8 cellular contexts compared by ENCODE assay signal in genomic region chr4:24980064-24980690, GRCh38. TPM values are rescaled to one million over a fixed set of nuclear protein-coding genes. Genes with fewer than 3 reads are reported as not detected.
A peak's percentile ranks its signal among the peaks of the same experiment; 100 is the strongest.
DNase-seq lines count a peak whose midpoint lies in the region; ATAC-seq and TF ChIP-seq lines count a peak whose summit lies in the region.

No MANE protein-coding gene starts in this region.

- H3K27ac ChIP-seq in Karpas-422 (ENCODE audit: low read length) = no peak overlapping the region

- no peaks in the 10 kb centered on the region for H3K79me2 ChIP-seq in Karpas-422 (ENCODE audit: low read length)

- no peaks in the 10 kb centered on the region for H3K9me3 ChIP-seq in Karpas-422 (ENCODE audit: low read length)

- no peaks in the 10 kb centered on the region for H3K9me3 Mint-ChIP-seq in activated naive CD8-positive, alpha-beta T cell treated with anti-CD3 and anti-CD28 coated beads for 36 hours
- H3K9me3 Mint-ChIP-seq in progenitor cell of endocrine pancreas (ENCODE audit: low read depth) = no peaks in the 10 kb centered on the region

- no peaks in the 10 kb centered on the region for H3K9me2 ChIP-seq in Karpas-422 (replicated peaks; ENCODE audit: insufficient read depth, low read length)

- H3K36me3 ChIP-seq in Karpas-422 (ENCODE audit: insufficient read depth, low read length) = no peaks in the 10 kb centered on the region

- H3K4me1 Mint-ChIP-seq in activated naive CD8-positive, alpha-beta T cell treated with anti-CD3 and anti-CD28 coated beads for 36 hours = peaks cover 5% of the 10 kb centered on the region
- H3K4me1 Mint-ChIP-seq in progenitor cell of endocrine pancreas (ENCODE audit: low read depth) = no peaks in the 10 kb centered on the region

- H3K36me3 Mint-ChIP-seq in activated naive CD8-positive, alpha-beta T cell treated with anti-CD3 and anti-CD28 coated beads for 36 hours = no peaks in the 10 kb centered on the region
- no peaks in the 10 kb centered on the region for H3K36me3 Mint-ChIP-seq in progenitor cell of endocrine pancreas (ENCODE audit: insufficient read depth)

- peak; percentile 75 for ATAC-seq in GM18907 (IDR thresholded peaks at IDR 0.05; ENCODE audit: unreplicated experiment)
- peak; percentile 60 to 72 for ATAC-seq in left cardiac atrium
- no peak for ATAC-seq in GM21360 (IDR thresholded peaks at IDR 0.05; ENCODE audit: unreplicated experiment)

- H3K27ac Mint-ChIP-seq in activated naive CD8-positive, alpha-beta T cell treated with anti-CD3 and anti-CD28 coated beads for 36 hours = no peak overlapping the region
- H3K27ac Mint-ChIP-seq in progenitor cell of endocrine pancreas = no peak overlapping the region

- H3K9ac ChIP-seq in Karpas-422 (ENCODE audit: low read length) = no peak overlapping the region

- H3K4me1 ChIP-seq in Karpas-422 (ENCODE audit: low read length) = peaks cover 32% of the 10 kb centered on the region

- H3K27me3 ChIP-seq in Karpas-422 (ENCODE audit: low read length) = no peaks in the 10 kb centered on the region

- H2AFZ ChIP-seq in Karpas-422 (ENCODE audit: low read length) = no peak overlapping the region

- no peak overlapping the region for H3K4me3 ChIP-seq in Karpas-422 (ENCODE audit: low read length)

- no peaks in the 10 kb centered on the region for H4K20me1 ChIP-seq in Karpas-422 (ENCODE audit: insufficient read depth, low read depth, low read length)

- intact Hi-C loops in left cardiac atrium (cut with DNase I) = loop anchor here in 1 of 2 donors (10.0 kb wide), 1 partner anchor 165 kb away; no protein-coding TSS in a partner anchor

- peak; percentile 16 for DNase-seq in AG09319 (ENCODE audit: extremely low read depth, low read depth)
- DNase-seq in Karpas-422 = peak; percentile 89
- DNase-seq in SK-N-DZ (ENCODE audit: low spot score) = peak; percentile 55
- DNase-seq in activated naive CD8-positive, alpha-beta T cell treated with anti-CD3 and anti-CD28 coated beads for 36 hours = peak; percentile 35
- peak; percentile 58 for DNase-seq in left cardiac atrium
- peak; percentile 32 for DNase-seq in progenitor cell of endocrine pancreas (ENCODE audit: low spot score, unreplicated experiment)

- TF ChIP-seq CTCF in AG09319 (IDR thresholded peaks at IDR 0.05; ENCODE audit: low read depth, low read length) = peak; percentile 92
- TF ChIP-seq CTCF in progenitor cell of endocrine pancreas (IDR thresholded peaks at IDR 0.05; ENCODE audit: unreplicated experiment) = peak; percentile 90

- H3K4me3 Mint-ChIP-seq in activated naive CD8-positive, alpha-beta T cell treated with anti-CD3 and anti-CD28 coated beads for 36 hours = no peak overlapping the region
- no peak overlapping the region for H3K4me3 Mint-ChIP-seq in progenitor cell of endocrine pancreas (ENCODE audit: low read depth)

- peaks cover 44% of the 10 kb centered on the region for H3K27me3 Mint-ChIP-seq in activated naive CD8-positive, alpha-beta T cell treated with anti-CD3 and anti-CD28 coated beads for 36 hours
- H3K27me3 Mint-ChIP-seq in progenitor cell of endocrine pancreas = peaks cover 29% of the 10 kb centered on the region

- H3K4me2 ChIP-seq in Karpas-422 (ENCODE audit: low read depth, low read length, poor library complexity, severe bottlenecking) = peak overlapping the region; percentile 12

RNA-seq across cellular contexts. Expression of gene LGI2, which starts 50.6 kb away (rescaled TPM):
- not detected in 2 replicates for total RNA-seq in Karpas-422 (2014; rRNA removed; shearing (Covaris generic); ENCODE audit: low replicate concordance)
- polyA plus RNA-seq in SK-N-DZ (2014; cell fraction: cytosol; rRNA removed) = 1.3 and 3.2 TPM in 2 replicates
- polyA plus RNA-seq in SK-N-DZ (2014; cell fraction: nucleus; rRNA removed) = 0.98 and 2.5 TPM in 2 replicates
- total RNA-seq in activated naive CD8-positive, alpha-beta T cell treated with anti-CD3 and anti-CD28 coated beads for 36 hours = not detected
- 1 to 10 TPM; 5.3 to 7.4 TPM for total RNA-seq in left cardiac atrium
- 17.4 and 19.8 TPM in 2 replicates for total RNA-seq in progenitor cell of endocrine pancreas

Comparison
In these comparisons a context has a peak if more than half of its experiments do, and no peak if none do; other contexts are left out.
1. DNase-seq: peak in every context shown above with its lines; median percentile 89 in Karpas-422; 58 in left cardiac atrium; 55 in SK-N-DZ; 35 in activated naive CD8-positive, alpha-beta T cell treated with anti-CD3 and anti-CD28 coated beads for 36 hours; 32 in progenitor cell of endocrine pancreas; 16 in AG09319.